ENCODE assay signal across 16 cellular contexts in genomic region chr12:121288158-121288848, GRCh38.
A peak's percentile ranks its signal among the peaks of the same experiment; 100 is the strongest.
DNase-seq lines count a peak whose midpoint lies in the region; TF ChIP-seq lines count a peak whose summit lies in the region.
"Had no signal": no experiment of that assay in that cellular context is flagged by ENCODE, and none has a peak within 500 bp of the region (broad histone marks: within the 10 kb centered on the region; RNA-seq: fewer than 3 reads in every experiment).

No MANE protein-coding gene starts in this region.

- POLR2A ChIA-PET in GM10248 (lab: Yijun Ruan, JAX) = no interaction called here

- DNase-seq in GM10248 (ENCODE audit: extremely low spot score) = peak; percentile 53
- DNase-seq in KBM-7 = peak; percentile 26
- DNase-seq in putamen (ENCODE audit: low spot score) = peak; percentile 70
- no peak for DNase-seq in pons (ENCODE audit: low spot score)
- no peak for DNase-seq in activated CD4-positive, alpha-beta T cell treated with anti-CD3 and anti-CD28 coated beads for 1 hour
- DNase-seq in ACHN = no peak
- DNase-seq in stimulated activated naive CD4-positive, alpha-beta T cell (lab: John Stamatoyannopoulos, UW) = no peak
- DNase-seq: activated CD8-positive, alpha-beta memory T cell treated with anti-CD3 and anti-CD28 coated beads for 24 hours; CD4-positive, alpha-beta memory T cell; gastrocnemius medialis; IMR-90; left colon; NCI-H187; NK-92 treated with Interleukin-12 subunit alpha and Interleukin-12 subunit beta, amount 100 ng/mL, for 24 hours; T-cell had no signal

- in situ Hi-C loops in KBM-7 (cut with MboI; ENCODE audit: low pct_unique_long_range_greater_than_20kb, low sequenced_read_pairs) = no loop called here
- in situ Hi-C loops in ACHN (cut with HindIII; ENCODE audit: low pct_ligation_motif_present, low pct_unique_long_range_greater_than_20kb, low sequenced_read_pairs) = no loop called here

- peaks cover 61% of the 10 kb centered on the region for H3K36me3 Mint-ChIP-seq in dendritic cell treated with granulocyte-macrophage colony-stimulating factor and Interleukin-4, amounts not matched to agents 40 ng/mL and 50 ng/mL, for 4 days (ENCODE audit: low read depth)

- H3K4me3 Mint-ChIP-seq in dendritic cell treated with granulocyte-macrophage colony-stimulating factor and Interleukin-4, amounts not matched to agents 40 ng/mL and 50 ng/mL, for 4 days = peak overlapping the region; percentile 45
- H3K4me3 Mint-ChIP-seq: CD4-positive, alpha-beta memory T cell; T-cell had no signal

- intact Hi-C loops in dendritic cell treated with granulocyte-macrophage colony-stimulating factor and Interleukin-4, amounts not matched to agents 40 ng/mL and 50 ng/mL, for 4 days (cut with micrococcal nuclease) = no loop called here

- no peaks in the 10 kb centered on the region for H3K27me3 Mint-ChIP-seq in dendritic cell treated with granulocyte-macrophage colony-stimulating factor and Interleukin-4, amounts not matched to agents 40 ng/mL and 50 ng/mL, for 4 days
- H3K27me3 Mint-ChIP-seq: CD4-positive, alpha-beta memory T cell; T-cell had no signal

- H3K4me1 Mint-ChIP-seq in dendritic cell treated with granulocyte-macrophage colony-stimulating factor and Interleukin-4, amounts not matched to agents 40 ng/mL and 50 ng/mL, for 4 days (ENCODE audit: low read depth) = peaks cover 72% of the 10 kb centered on the region

- no peak for TF ChIP-seq CTCF in GM10248 (IDR thresholded peaks at IDR 0.05; ENCODE audit: control extremely low read depth, extremely low read depth, low read depth, missing control alignments)

- peak overlapping the region; percentile 7 for H3K27ac Mint-ChIP-seq in dendritic cell treated with granulocyte-macrophage colony-stimulating factor and Interleukin-4, amounts not matched to agents 40 ng/mL and 50 ng/mL, for 4 days
- H3K27ac Mint-ChIP-seq: CD4-positive, alpha-beta memory T cell; T-cell had no signal

- CTCF ChIA-PET in GM10248 (lab: Yijun Ruan, JAX) = interaction anchor here (0.9 to 1.6 kb wide), 5 partner anchors 10 to 169 kb away, joined by 3 to 5 read pairs (median 3); no protein-coding TSS in a partner anchor

- no peaks in the 10 kb centered on the region for H3K9me3 Mint-ChIP-seq in dendritic cell treated with granulocyte-macrophage colony-stimulating factor and Interleukin-4, amounts not matched to agents 40 ng/mL and 50 ng/mL, for 4 days
- H3K9me3 Mint-ChIP-seq: CD4-positive, alpha-beta memory T cell; T-cell had no signal

Comparison
In these comparisons a context has a peak if more than half of its experiments do, and no peak if none do; other contexts are left out.
1. DNase-seq: peak in GM10248 (single experiment), KBM-7 (single experiment) and putamen (single experiment); none in pons (single experiment), activated CD4-positive, alpha-beta T cell treated with anti-CD3 and anti-CD28 coated beads for 1 hour (single experiment), ACHN (single experiment) and stimulated activated naive CD4-positive, alpha-beta T cell (0 of 6).